ENCODE assay signal across 9 cellular contexts in genomic region chr2:106108351-106108750, GRCh38.
DNase-seq lines count a peak whose midpoint lies in the region; ATAC-seq and TF ChIP-seq lines count a peak whose summit lies in the region.
"Had no signal": no experiment of that assay in that cellular context is flagged by ENCODE, and none has a peak within 500 bp of the region (broad histone marks: within the 10 kb centered on the region; RNA-seq: fewer than 3 reads in every experiment).

No MANE protein-coding gene starts in this region.

- TF ChIP-seq CTCF in BE2C (IDR thresholded peaks at IDR 0.05; ENCODE audit: low read depth, low read length), result peak; percentile 33; the same call in 1 of the 2 replicates
- TF ChIP-seq CTCF in chondrocyte (IDR thresholded peaks at IDR 0.05), result peak; percentile 75
- no peak for TF ChIP-seq CTCF in liver (IDR thresholded peaks at IDR 0.05; ENCODE audit: low read depth, low read length, missing input control)

- H3K4me3 Mint-ChIP-seq in chondrocyte (ENCODE audit: unreplicated experiment), result no peak overlapping the region

- H3K36me3 ChIP-seq in BE2C (no peaks in the 10 kb centered on the region), liver (ENCODE audit: control insufficient read depth in 4 of 4, insufficient read depth in 3 of 4, low read depth in 1 of 4, low read length in 3 of 4) (peaks cover 0 to 6% (median under 1%) of the 10 kb centered on the region in 4 donors)

- H3K27me3 Mint-ChIP-seq in chondrocyte (ENCODE audit: low read depth), result no peaks in the 10 kb centered on the region

- no peaks in the 10 kb centered on the region for H3K4me1 ChIP-seq in BE2C
- no peaks in the 10 kb centered on the region for H3K4me1 ChIP-seq in liver (ENCODE audit: control insufficient read depth in 4 of 4, insufficient read depth in 4 of 4, low read length in 3 of 4)

- H3K27ac Mint-ChIP-seq in chondrocyte (ENCODE audit: unreplicated experiment), result no peak overlapping the region

- H3K27me3 ChIP-seq in BE2C, result no peaks in the 10 kb centered on the region
- H3K27me3 ChIP-seq in liver (ENCODE audit: control insufficient read depth in 4 of 4, insufficient read depth in 4 of 4, low read length in 3 of 4), result no peaks in the 10 kb centered on the region

- H3K4me1 Mint-ChIP-seq in chondrocyte (ENCODE audit: low read depth), result peaks cover 6% of the 10 kb centered on the region

- no peak for DNase-seq in BE2C
- DNase-seq in HPDE6-E6E7 (ENCODE audit: extremely low spot score), result peak; percentile 19
- DNase-seq in chondrocyte (ENCODE audit: low spot score), result no peak
- no peak for DNase-seq in NOMO-1 (lab: John Stamatoyannopoulos, UW; ENCODE audit: unreplicated experiment in 2 of 2)
- DNase-seq in NCI-H1436 treated with DMSO at 0.1 percent for 48 hours (lab: John Stamatoyannopoulos, UW), result no peak
- DNase-seq in NCI-H1048 (lab: John Stamatoyannopoulos, UW), result no peak
- DNase-seq: NCI-H1105 had no signal

- WGBS in liver, result 76% methylated on average over 6 of the region's 6 CpGs

- peaks cover 12% of the 10 kb centered on the region for H3K36me3 Mint-ChIP-seq in chondrocyte (ENCODE audit: low read depth)

- ATAC-seq in GM21423 (IDR thresholded peaks at IDR 0.05; ENCODE audit: unreplicated experiment), result no peak

- no peak overlapping the region for H3K4me3 ChIP-seq in BE2C (ENCODE audit: low read depth, low read length)
- H3K4me3 ChIP-seq in liver (ENCODE audit: low read depth in 1 of 3, low read length in 3 of 3), result no peak overlapping the region

- H3K27ac ChIP-seq in liver (ENCODE audit: low read depth in 1 of 2, low read length in 2 of 2), result no peak overlapping the region

- no peak overlapping the region for H3K9ac ChIP-seq in liver (ENCODE audit: low read depth in 1 of 2, low read length in 2 of 2)

- TF ChIP-seq RAD21 in liver (IDR thresholded peaks at IDR 0.05), result peak; percentile 44 to 68

- H3K9me3 Mint-ChIP-seq in chondrocyte (ENCODE audit: low read depth), result no peaks in the 10 kb centered on the region

- H3K9me3 ChIP-seq in BE2C (no peaks in the 10 kb centered on the region), liver (ENCODE audit: control insufficient read depth in 4 of 4, low read length in 3 of 4) (no peaks in the 10 kb centered on the region)

TF ChIP-seq in liver, 16 proteins besides CTCF, POLR2A, EP300 and RAD21:
- TF ChIP-seq ZBTB33 (IDR thresholded peaks at IDR 0.05), result no peak
- TF ChIP-seq SP1 (IDR thresholded peaks at IDR 0.05), result no peak
- no peak for TF ChIP-seq ATF3 (IDR thresholded peaks at IDR 0.05)
- no peak for TF ChIP-seq REST (IDR thresholded peaks at IDR 0.05)
TF ChIP-seq in liver: peak in this region for 0.
